ENCODE assay signal across 35 cellular contexts in genomic region chr1:183925947-183926346, GRCh38.
"Had no signal": no experiment of that assay in that cellular context is flagged by ENCODE, and none has a peak within 500 bp of the region (broad histone marks: within the 10 kb centered on the region; RNA-seq: fewer than 3 reads in every experiment).

No MANE protein-coding gene starts in this region.

- H2AFZ ChIP-seq: PC-9 had no signal

- H3K9ac ChIP-seq: KMS-11 had no signal

- H3K4me1 Mint-ChIP-seq: activated B cell treated with CpG ODN at 0.5 μM for 24 hours; activated naive CD8-positive, alpha-beta T cell treated with anti-CD3 and anti-CD28 coated beads, Interleukin-2, amount 50 U/mL, for 24 hours had no signal

- H3K27me3 ChIP-seq: brain microvascular endothelial cell had no signal

- H3K4me3 Mint-ChIP-seq: activated B cell treated with CpG ODN at 0.5 μM for 24 hours; activated CD4-positive, alpha-beta memory T cell treated with anti-CD3 and anti-CD28 coated beads for 36 hours; activated naive CD4-positive, alpha-beta T cell treated with anti-CD3 and anti-CD28 coated beads for 36 hours; activated naive CD8-positive, alpha-beta T cell; activated naive CD8-positive, alpha-beta T cell treated with anti-CD3 and anti-CD28 coated beads, Interleukin-2, amount 50 U/mL, for 24 hours; activated T-cell treated with anti-CD3 and anti-CD28 coated beads, Interleukin-2, amount 50 U/mL, for 4 hours; activated T-helper 1 cell treated with anti-CD3 and anti-CD28 coated beads, Interleukin-12 subunit alpha, Interleukin-12 subunit beta, Interleukin-2, Interleukin-4 antibody, amounts not matched to agents 30 ng/mL and 10 ng/mL and 1 ng/mL, durations not matched to agents 14 hours and 24 hours and 36 hours had no signal

- H3K27ac ChIP-seq: brain microvascular endothelial cell, KMS-11, PC-9, RWPE1, VCaP had no signal

- DNase-seq: activated B cell treated with CpG ODN at 0.5 μM for 24 hours; activated CD4-positive, alpha-beta memory T cell treated with anti-CD3 and anti-CD28 coated beads for 36 hours; activated CD4-positive, alpha-beta T cell treated with anti-CD3 and anti-CD28 coated beads for 4 hours; activated CD4-positive, alpha-beta T cell treated with anti-CD3 and anti-CD28 coated beads, Interleukin-2, amount 50 U/mL, for 1 hour; activated CD4-positive, CD25-positive, alpha-beta regulatory T cell treated with anti-CD3 and anti-CD28 coated beads, Interleukin-2, amount 50 U/mL, for 72 hours; activated CD8-positive, alpha-beta memory T cell treated with anti-CD3 and anti-CD28 coated beads, Interleukin-2, amount 50 U/mL, for 4 hours; activated gamma-delta T cell treated with Interleukin-2 at 50 U/mL for 16 hours; activated naive CD4-positive, alpha-beta T cell treated with anti-CD3 and anti-CD28 coated beads for 36 hours; activated naive CD8-positive, alpha-beta T cell treated with anti-CD3 and anti-CD28 coated beads, Interleukin-2, amount 50 U/mL, for 24 hours; activated T-cell treated with anti-CD3 and anti-CD28 coated beads for 4 hours; activated T-cell treated with anti-CD3 and anti-CD28 coated beads, Interleukin-2, amount 50 U/mL, for 4 hours; amniotic stem cell; aorta; brain microvascular endothelial cell; MM.1S; MV-4-11; NCI-H1092; NCI-H1436 treated with DMSO at 0.1 percent for 48 hours; NCI-H1694 treated with DMSO at 0.1 percent for 48 hours; NCI-H2029; NCI-H345; NCI-H524 treated with DMSO at 0.1 percent for 48 hours; NK-92 treated with Interleukin-12 subunit alpha and Interleukin-12 subunit beta, amount 100 ng/mL, for 24 hours; PC-9; SIG-M5; SW 1271; T-helper 1 cell; T-helper 2 cell; T-helper 9 cell had no signal

- H3K36me3 Mint-ChIP-seq: activated CD4-positive, alpha-beta memory T cell treated with anti-CD3 and anti-CD28 coated beads for 36 hours had no signal

- H3K27ac Mint-ChIP-seq: activated B cell treated with CpG ODN at 0.5 μM for 24 hours; activated CD4-positive, alpha-beta memory T cell treated with anti-CD3 and anti-CD28 coated beads for 36 hours; activated naive CD4-positive, alpha-beta T cell treated with anti-CD3 and anti-CD28 coated beads for 36 hours; activated naive CD8-positive, alpha-beta T cell; activated naive CD8-positive, alpha-beta T cell treated with anti-CD3 and anti-CD28 coated beads, Interleukin-2, amount 50 U/mL, for 24 hours; activated T-helper 1 cell treated with anti-CD3 and anti-CD28 coated beads, Interleukin-12 subunit alpha, Interleukin-12 subunit beta, Interleukin-2, Interleukin-4 antibody, amounts not matched to agents 30 ng/mL and 10 ng/mL and 1 ng/mL, durations not matched to agents 14 hours and 24 hours and 36 hours had no signal

- H3K9me3 Mint-ChIP-seq: activated B cell treated with CpG ODN at 0.5 μM for 24 hours; activated CD4-positive, alpha-beta memory T cell treated with anti-CD3 and anti-CD28 coated beads for 36 hours; activated naive CD4-positive, alpha-beta T cell treated with anti-CD3 and anti-CD28 coated beads for 36 hours; activated naive CD8-positive, alpha-beta T cell treated with anti-CD3 and anti-CD28 coated beads, Interleukin-2, amount 50 U/mL, for 24 hours; activated T-cell treated with anti-CD3 and anti-CD28 coated beads, Interleukin-2, amount 50 U/mL, for 4 hours; activated T-helper 1 cell treated with anti-CD3 and anti-CD28 coated beads, Interleukin-12 subunit alpha, Interleukin-12 subunit beta, Interleukin-2, Interleukin-4 antibody, amounts not matched to agents 30 ng/mL and 10 ng/mL and 1 ng/mL, durations not matched to agents 14 hours and 24 hours and 36 hours had no signal

- H3K4me3 ChIP-seq: PC-9 had no signal

- H3K4me2 ChIP-seq: KMS-11, PC-9 had no signal

- ATAC-seq: activated naive CD8-positive, alpha-beta T cell treated with anti-CD3 and anti-CD28 coated beads, Interleukin-2, amount 50 U/mL, for 24 hours; activated T-cell treated with anti-CD3 and anti-CD28 coated beads, Interleukin-2, amount 50 U/mL, for 4 hours; Right ventricle myocardium inferior had no signal

- H3K27me3 Mint-ChIP-seq: activated CD4-positive, alpha-beta memory T cell treated with anti-CD3 and anti-CD28 coated beads for 36 hours; activated naive CD8-positive, alpha-beta T cell; activated naive CD8-positive, alpha-beta T cell treated with anti-CD3 and anti-CD28 coated beads, Interleukin-2, amount 50 U/mL, for 24 hours had no signal
